Comparison of ENCODE assay signal across 8 cellular contexts in the genomic region with DNA sequence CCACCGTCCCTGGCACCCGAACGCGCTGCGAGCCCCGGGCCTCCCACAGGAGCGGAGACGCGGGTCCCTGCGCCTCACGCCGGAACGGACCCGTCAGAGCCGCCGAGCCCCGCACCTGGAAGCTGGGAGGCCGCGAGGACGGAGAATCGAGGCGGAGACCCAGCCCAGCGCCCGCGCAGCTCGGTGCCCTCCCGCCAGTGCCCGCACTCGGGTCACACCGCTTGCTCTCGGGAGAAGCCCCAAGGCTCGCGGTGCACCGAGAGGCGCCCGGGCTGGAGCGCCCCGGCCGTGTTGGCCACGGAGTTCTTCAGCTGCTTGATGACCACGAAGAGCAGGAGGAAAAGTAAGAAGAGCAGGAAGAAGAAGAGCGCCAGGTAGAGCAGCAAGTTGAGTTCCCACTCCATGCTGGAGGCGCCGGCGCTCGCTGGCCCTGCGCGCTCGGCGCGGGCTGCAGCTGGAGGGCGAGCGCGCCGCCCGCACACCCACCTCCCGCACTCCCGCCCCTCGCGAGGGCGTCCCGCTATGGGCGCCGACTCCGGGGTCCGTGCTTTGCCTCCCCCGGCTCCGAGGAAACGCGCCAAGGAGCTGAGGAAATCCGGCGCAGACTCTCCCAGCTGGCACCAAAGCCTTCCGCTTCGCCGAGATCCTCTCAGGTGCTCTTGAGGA. TPM values are rescaled to one million over a fixed set of nuclear protein-coding genes. Genes with fewer than 3 reads are reported as not detected.
DNase-seq lines count a peak whose midpoint lies in the region; ATAC-seq and TF ChIP-seq lines count a peak whose summit lies in the region.

A gene (minus strand): TSS at position 463 of the 666 bp plus-strand sequence. CDS start 59 bp downstream, at position 404.

- H3K27ac ChIP-seq in CD4-positive, alpha-beta T cell (ENCODE audit: low read depth, low read length), result no peak within 1 kb of the TSS
- no peak within 1 kb of the TSS for H3K27ac ChIP-seq in effector memory CD4-positive, alpha-beta T cell (ENCODE audit: insufficient read depth, low read length, poor library complexity, severe bottlenecking)
- no peak within 1 kb of the TSS for H3K27ac ChIP-seq in naive thymus-derived CD4-positive, alpha-beta T cell (ENCODE audit: low read depth, low read length)
- H3K27ac ChIP-seq in OCI-LY7 (ENCODE audit: low read depth, low read length, poor library complexity, severe bottlenecking), result no peak within 1 kb of the TSS

- no peak within 1 kb of the TSS for H3K27ac Mint-ChIP-seq in CD4-positive, alpha-beta T cell
- H3K27ac Mint-ChIP-seq in IgD-negative memory B cell, result peak within 1 kb of the TSS in 1 of 3 donors; percentile 57
- no peak within 1 kb of the TSS for H3K27ac Mint-ChIP-seq in naive thymus-derived CD4-positive, alpha-beta T cell

- POLR2A ChIA-PET in CD4-positive, alpha-beta T cell (lab: Charles Lee), result no interaction called here
- POLR2A ChIA-PET in naive thymus-derived CD4-positive, alpha-beta T cell (lab: Charles Lee), result no interaction called here
- POLR2A ChIA-PET in OCI-LY7 (lab: Charles Lee), result no interaction called here

- H3K9me2 ChIP-seq in OCI-LY7 (ENCODE audit: insufficient read depth, low read length), result no peaks in the 10 kb centered on the region

- no peaks in the 10 kb centered on the region for H3K79me2 ChIP-seq in OCI-LY7 (ENCODE audit: insufficient read depth, low read depth, low read length)

- no peaks in the 10 kb centered on the region for H3K9me3 ChIP-seq in CD4-positive, alpha-beta T cell (ENCODE audit: control insufficient read depth, low read length)
- no peaks in the 10 kb centered on the region for H3K9me3 ChIP-seq in effector memory CD4-positive, alpha-beta T cell (ENCODE audit: control insufficient read depth, low read length)
- no peaks in the 10 kb centered on the region for H3K9me3 ChIP-seq in naive thymus-derived CD4-positive, alpha-beta T cell (ENCODE audit: control insufficient read depth in 2 of 3, low read length in 3 of 3)
- H3K9me3 ChIP-seq in OCI-LY7 (ENCODE audit: low read length), result no peaks in the 10 kb centered on the region

- BruUV-seq in OCI-LY7 (replicated peaks; lab: Mats Ljungman, UMichigan), result no TSS peak

- no peaks in the 10 kb centered on the region for H3K36me3 Mint-ChIP-seq in CD4-positive, alpha-beta T cell (ENCODE audit: low read depth)
- H3K36me3 Mint-ChIP-seq in IgD-negative memory B cell, result no peaks in the 10 kb centered on the region
- H3K36me3 Mint-ChIP-seq in naive thymus-derived CD4-positive, alpha-beta T cell, result peaks cover 0 to 3% (median 0%) of the 10 kb centered on the region in 5 donors

- H3K4me1 ChIP-seq in effector memory CD4-positive, alpha-beta T cell (ENCODE audit: control insufficient read depth, insufficient read depth, low read length, poor library complexity, severe bottlenecking), result peaks cover 10% of the 10 kb centered on the region
- no peaks in the 10 kb centered on the region for H3K4me1 ChIP-seq in naive thymus-derived CD4-positive, alpha-beta T cell (ENCODE audit: control insufficient read depth in 2 of 2, insufficient read depth in 2 of 2, low read length in 2 of 2)
- H3K4me1 ChIP-seq in OCI-LY7 (ENCODE audit: insufficient read depth, low read length, poor library complexity, severe bottlenecking), result no peaks in the 10 kb centered on the region

- TF ChIP-seq CTCF in CD4-positive, alpha-beta T cell (IDR thresholded peaks at IDR 0.05), result no peak
- no peak for TF ChIP-seq CTCF in OCI-LY7 (conservative IDR thresholded peaks at IDR 0.05; ENCODE audit: low read length)

- no peak within 1 kb of the TSS for H2AFZ ChIP-seq in OCI-LY7 (ENCODE audit: low read length)

- H3K4me3 ChIP-seq in effector memory CD4-positive, alpha-beta T cell (ENCODE audit: insufficient read depth, low read depth, low read length, poor library complexity, severe bottlenecking), result peak within 1 kb of the TSS; percentile 22
- peak within 1 kb of the TSS; percentile 14 for H3K4me3 ChIP-seq in naive thymus-derived CD4-positive, alpha-beta T cell (ENCODE audit: low read length)
- H3K4me3 ChIP-seq in OCI-LY7 (ENCODE audit: low read depth, low read length, poor library complexity, severe bottlenecking), result no peak within 1 kb of the TSS

- no peak for DNase-seq in CD4-positive, alpha-beta T cell
- DNase-seq in effector memory CD4-positive, alpha-beta T cell, result no peak
- no peak for DNase-seq in naive thymus-derived CD4-positive, alpha-beta T cell
- DNase-seq in NCI-H2196 (lab: John Stamatoyannopoulos, UW; ENCODE audit: unreplicated experiment) (no peak), OCI-LY7 (ENCODE audit: low spot score) (no peak)

- intact Hi-C loops in CD4-positive, alpha-beta T cell (cut with DNase I, micrococcal nuclease), result no loop called here
- intact Hi-C loops in naive thymus-derived CD4-positive, alpha-beta T cell (cut with micrococcal nuclease), result no loop called here
- intact Hi-C loops in OCI-LY7 (cut with micrococcal nuclease; ENCODE audit: unreplicated experiment), result no loop called here

- no peaks in the 10 kb centered on the region for H3K9me3 Mint-ChIP-seq in CD4-positive, alpha-beta T cell
- no peaks in the 10 kb centered on the region for H3K9me3 Mint-ChIP-seq in IgD-negative memory B cell
- no peaks in the 10 kb centered on the region for H3K9me3 Mint-ChIP-seq in naive thymus-derived CD4-positive, alpha-beta T cell

- H3K4me2 ChIP-seq in OCI-LY7 (ENCODE audit: low read length), result no peak within 1 kb of the TSS

- H3K4me1 Mint-ChIP-seq in CD4-positive, alpha-beta T cell (ENCODE audit: low read depth), result peaks cover 9% of the 10 kb centered on the region
- H3K4me1 Mint-ChIP-seq in IgD-negative memory B cell, result peaks cover 0 to 10% (median 5%) of the 10 kb centered on the region in 3 donors
- peaks cover 5 to 15% (median 10%) of the 10 kb centered on the region in 7 donors for H3K4me1 Mint-ChIP-seq in naive thymus-derived CD4-positive, alpha-beta T cell

- H3K27me3 ChIP-seq in CD4-positive, alpha-beta T cell (ENCODE audit: control insufficient read depth, insufficient read depth, low read length), result peaks cover 64% of the 10 kb centered on the region
- peaks cover 23% of the 10 kb centered on the region for H3K27me3 ChIP-seq in effector memory CD4-positive, alpha-beta T cell (replicated peaks; ENCODE audit: control insufficient read depth, insufficient read depth, low read length, poor library complexity, severe bottlenecking)
- H3K27me3 ChIP-seq in naive thymus-derived CD4-positive, alpha-beta T cell (ENCODE audit: control insufficient read depth in 2 of 2, insufficient read depth in 2 of 2, low read length in 2 of 2), result no peaks in the 10 kb centered on the region

- peaks cover 80% of the 10 kb centered on the region for H3K27me3 Mint-ChIP-seq in CD4-positive, alpha-beta T cell
- peaks cover 34% of the 10 kb centered on the region for H3K27me3 Mint-ChIP-seq in IgD-negative memory B cell
- H3K27me3 Mint-ChIP-seq in naive thymus-derived CD4-positive, alpha-beta T cell, result peaks cover 55 to 82% (median 72%) of the 10 kb centered on the region in 5 donors

- H3K4me3 Mint-ChIP-seq in CD4-positive, alpha-beta T cell, result peak within 1 kb of the TSS; percentile 44
- peak within 1 kb of the TSS in 3 of 4 donors; percentile 38 to 72 (median 69) for H3K4me3 Mint-ChIP-seq in IgD-negative memory B cell
- peak within 1 kb of the TSS; percentile 25 to 77 (median 58) for H3K4me3 Mint-ChIP-seq in naive thymus-derived CD4-positive, alpha-beta T cell

- CTCF ChIA-PET in CD4-positive, alpha-beta T cell (lab: Charles Lee), result no interaction called here
- CTCF ChIA-PET in naive thymus-derived CD4-positive, alpha-beta T cell (lab: Charles Lee), result no interaction called here
- CTCF ChIA-PET in OCI-LY7 (lab: Charles Lee; ENCODE audit: unreplicated experiment), result no interaction called here

- no peak for ATAC-seq in CD4-positive, alpha-beta T cell (ENCODE audit: poor library complexity)
- ATAC-seq in naive thymus-derived CD4-positive, alpha-beta T cell, result no peak
- ATAC-seq in GM19452 (IDR thresholded peaks at IDR 0.05; ENCODE audit: unreplicated experiment) (no peak), GM21737 (IDR thresholded peaks at IDR 0.05; ENCODE audit: unreplicated experiment) (no peak)

- H3K36me3 ChIP-seq in effector memory CD4-positive, alpha-beta T cell (ENCODE audit: control insufficient read depth, insufficient read depth, low read length), result no peaks in the 10 kb centered on the region
- H3K36me3 ChIP-seq in naive thymus-derived CD4-positive, alpha-beta T cell (ENCODE audit: control insufficient read depth in 2 of 3, insufficient read depth in 3 of 3, low read length in 3 of 3), result no peaks in the 10 kb centered on the region
- no peaks in the 10 kb centered on the region for H3K36me3 ChIP-seq in OCI-LY7 (ENCODE audit: insufficient read depth, low read length)

- H4K20me1 ChIP-seq in OCI-LY7 (ENCODE audit: insufficient read depth, low read length), result no peaks in the 10 kb centered on the region

RNA-seq across cellular contexts. Expression of the gene that starts here (rescaled TPM):
- not detected for total RNA-seq in CD4-positive, alpha-beta T cell
- not detected for polyA plus RNA-seq in IgD-negative memory B cell
- total RNA-seq in naive thymus-derived CD4-positive, alpha-beta T cell, result not detected
- polyA plus RNA-seq in naive thymus-derived CD4-positive, alpha-beta T cell, result not detected
- not detected in 2 replicates for total RNA-seq in OCI-LY7 (2014; rRNA removed; shearing (Covaris generic))
- total RNA-seq in OCI-LY7 (2022), result not detected in 2 replicates
